ENCODE assay signal across 23 cellular contexts in the genomic region with DNA sequence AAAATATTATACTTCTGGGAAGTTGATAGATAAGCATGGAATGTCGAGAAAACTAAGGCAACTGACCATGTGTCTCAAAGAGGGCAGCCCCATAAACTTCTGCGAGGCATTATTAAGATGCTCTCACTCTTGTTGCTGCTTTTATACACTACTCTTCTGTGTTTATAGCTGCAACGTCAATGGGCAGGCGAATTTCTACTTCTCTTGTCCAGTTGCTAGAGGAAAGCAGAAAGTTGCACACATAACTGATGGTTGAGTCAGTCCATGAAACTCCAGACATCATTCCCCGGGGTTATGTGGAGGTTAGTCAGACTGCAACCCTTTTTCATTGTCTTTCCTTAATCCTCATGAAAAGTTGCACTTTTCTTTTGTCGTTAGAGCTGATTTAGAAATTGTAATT. TPM values are rescaled to one million over a fixed set of nuclear protein-coding genes. Genes with fewer than 3 reads are reported as not detected.
DNase-seq lines count a peak whose midpoint lies in the region; ATAC-seq and TF ChIP-seq lines count a peak whose summit lies in the region.
"Had no signal": no experiment of that assay in that cellular context is flagged by ENCODE, and none has a peak within 500 bp of the region (broad histone marks: within the 10 kb centered on the region; RNA-seq: fewer than 3 reads in every experiment).

No MANE protein-coding gene starts in this region.

- in situ Hi-C loops in mammary epithelial cell (cut with MboI; ENCODE audit: low sequenced_read_pairs in 2 of 2): no loop called here

- intact Hi-C loops in left ventricle myocardium superior (cut with micrococcal nuclease) (no loop called here), mammary epithelial cell (cut with micrococcal nuclease) (no loop called here), body of pancreas (cut with DNase I) (no loop called here)

- H3K4me3 ChIP-seq in right atrium auricular region: no peak overlapping the region
- no peak overlapping the region for H3K4me3 ChIP-seq in mammary epithelial cell (replicated peaks in 1 of 3; ENCODE audit: insufficient read depth in 1 of 3, low read depth in 2 of 3, low read length in 3 of 3)
- H3K4me3 ChIP-seq in tibial nerve: no peak overlapping the region
- no peak overlapping the region for H3K4me3 ChIP-seq in body of pancreas
- H3K4me3 ChIP-seq: A549 had no signal

- 54% methylated on average over 6 of the region's 6 CpGs for WGBS in mammary epithelial cell (ENCODE audit: low coverage, missing lambda C conversion rate)
- 49 to 53% methylated on average over 6 of the region's 6 CpGs for WGBS in tibial nerve, 2 donors
- 40 to 49% methylated on average over 6 of the region's 6 CpGs for WGBS in body of pancreas, 2 donors

- H3K9ac ChIP-seq in mammary epithelial cell (ENCODE audit: insufficient read depth, low read length): no peak overlapping the region

- ATAC-seq in left ventricle myocardium superior: peak; percentile 52
- no peak for ATAC-seq in HG02623 (IDR thresholded peaks at IDR 0.05; ENCODE audit: unreplicated experiment)
- no peak for ATAC-seq in HG03457 (IDR thresholded peaks at IDR 0.05; ENCODE audit: unreplicated experiment)
- no peak for ATAC-seq in body of pancreas
- ATAC-seq: A549 had no signal

- TF ChIP-seq POLR2A in tibial nerve (IDR thresholded peaks at IDR 0.05): no peak
- TF ChIP-seq POLR2A in body of pancreas (IDR thresholded peaks at IDR 0.05): no peak

- TF ChIP-seq CTCF in right atrium auricular region (IDR thresholded peaks at IDR 0.05): no peak
- no peak for TF ChIP-seq CTCF in mammary epithelial cell (conservative IDR thresholded peaks at IDR 0.05 in 1 of 2, IDR thresholded peaks at IDR 0.05 in 1 of 2; ENCODE audit: extremely low read depth in 1 of 2, insufficient read depth in 1 of 2, low read depth in 1 of 2, low read length in 2 of 2)
- TF ChIP-seq CTCF in tibial nerve (IDR thresholded peaks at IDR 0.05): no peak
- TF ChIP-seq CTCF in body of pancreas (IDR thresholded peaks at IDR 0.05): no peak

- CTCF ChIA-PET in mammary epithelial cell (lab: Charles Lee; ENCODE audit: low non-redundant PET): no interaction called here

- no peak for DNase-seq in left ventricle myocardium superior
- no peak for DNase-seq in right atrium auricular region (ENCODE audit: low spot score)
- DNase-seq in mammary epithelial cell: peak; percentile 77
- DNase-seq in iris pigment epithelial cell (ENCODE audit: low read depth): peak; percentile 57
- DNase-seq in tibial nerve (ENCODE audit: low spot score in 2 of 2): no peak
- DNase-seq in body of pancreas: no peak
- DNase-seq: activated B cell treated with CpG ODN at 0.5 μM for 24 hours; activated naive CD8-positive, alpha-beta T cell treated with anti-CD3 and anti-CD28 coated beads, Interleukin-2, amount 10 ng/mL, durations not matched to agents 7 days and 5 days; CD4-positive, alpha-beta T cell; DND-41; HCEC 1CT; NCI-H1436 treated with DMSO at 0.1 percent for 48 hours; nephron progenitor cell; SHP77; stimulated activated CD4-positive, alpha-beta T cell treated with anti-CD3 and anti-CD28 coated beads, Interleukin-15, amount 100 ng/mL, for 24 hours; stimulated activated naive CD4-positive, alpha-beta T cell treated with Interleukin-2 at 50 U/mL for 16 hours had no signal

- H3K27me3 ChIP-seq in right atrium auricular region (no peaks in the 10 kb centered on the region), mammary epithelial cell (ENCODE audit: insufficient read depth, low read length) (no peaks in the 10 kb centered on the region), tibial nerve (no peaks in the 10 kb centered on the region), body of pancreas (no peaks in the 10 kb centered on the region)

- TF ChIP-seq EP300 in tibial nerve (IDR thresholded peaks at IDR 0.05): no peak

- no peak overlapping the region for H3K4me2 ChIP-seq in mammary epithelial cell (ENCODE audit: insufficient read depth, low read depth, low read length)
- H3K4me2 ChIP-seq: A549 had no signal

- H3K36me3 ChIP-seq in right atrium auricular region (no peaks in the 10 kb centered on the region), mammary epithelial cell (ENCODE audit: insufficient read depth, low read length) (no peaks in the 10 kb centered on the region), tibial nerve (no peaks in the 10 kb centered on the region), body of pancreas (replicated peaks in 1 of 2; ENCODE audit: insufficient read depth in 1 of 2, low read depth in 2 of 2) (no peaks in the 10 kb centered on the region)

- BruUV-seq in mammary epithelial cell (replicated peaks; lab: Mats Ljungman, UMichigan): no TSS peak

- H3K27ac ChIP-seq in right atrium auricular region: no peak overlapping the region
- H3K27ac ChIP-seq in mammary epithelial cell (ENCODE audit: insufficient read depth, low read depth, low read length): no peak overlapping the region
- no peak overlapping the region for H3K27ac ChIP-seq in tibial nerve
- no peak overlapping the region for H3K27ac ChIP-seq in body of pancreas
- H3K27ac ChIP-seq: A549 had no signal

- no peaks in the 10 kb centered on the region for H4K20me1 ChIP-seq in mammary epithelial cell (ENCODE audit: insufficient read depth, low read length)

- H3K4me1 ChIP-seq in right atrium auricular region: no peaks in the 10 kb centered on the region
- peaks cover 4% of the 10 kb centered on the region for H3K4me1 ChIP-seq in mammary epithelial cell (ENCODE audit: insufficient read depth, low read length)
- no peaks in the 10 kb centered on the region for H3K4me1 ChIP-seq in tibial nerve
- no peaks in the 10 kb centered on the region for H3K4me1 ChIP-seq in body of pancreas
- H3K4me1 ChIP-seq: A549 had no signal

- H3K79me2 ChIP-seq in mammary epithelial cell (ENCODE audit: insufficient read depth, low read length): no peaks in the 10 kb centered on the region

- no peaks in the 10 kb centered on the region for H3K9me3 ChIP-seq in right atrium auricular region
- H3K9me3 ChIP-seq in mammary epithelial cell (replicated peaks; ENCODE audit: insufficient read depth, low read length): peaks cover 2% of the 10 kb centered on the region
- H3K9me3 ChIP-seq in tibial nerve: no peaks in the 10 kb centered on the region
- no peaks in the 10 kb centered on the region for H3K9me3 ChIP-seq in body of pancreas
- H3K9me3 ChIP-seq: A549 had no signal

- dilution Hi-C loops in mammary epithelial cell (cut with HindIII; ENCODE audit: low sequenced_read_pairs): no loop called here

- no peak overlapping the region for H2AFZ ChIP-seq in mammary epithelial cell (ENCODE audit: low read depth, low read length)

RNA-seq across cellular contexts. Expression of gene VCX3B, which starts 39.8 kb away (rescaled TPM):
- not detected for total RNA-seq in left ventricle myocardium superior
- not detected for total RNA-seq in right atrium auricular region
- not detected for total RNA-seq in mammary epithelial cell
- polyA plus RNA-seq in mammary epithelial cell: not detected
- not detected for polyA minus RNA-seq in mammary epithelial cell
- not detected for total RNA-seq in tibial nerve
- not detected for total RNA-seq in body of pancreas
- total RNA-seq: activated B cell treated with CpG ODN at 0.5 μM for 24 hours; activated naive CD8-positive, alpha-beta T cell treated with anti-CD3 and anti-CD28 coated beads, Interleukin-2, amount 10 ng/mL, durations not matched to agents 7 days and 5 days; CD4-positive, alpha-beta T cell; cerebellum; pulmonary artery endothelial cell; T-helper 1 cell treated with Interleukin-12 subunit alpha and Interleukin-12 subunit beta and Interleukin-4 antibody, amounts not matched to agents 30 ng/mL and 1 ng/mL, for 36 hours; ureter had no signal
- polyA plus RNA-seq: A549 had no signal

Comparison
In these comparisons a context has a peak if more than half of its experiments do, and no peak if none do; other contexts are left out.
1. DNase-seq: peak in mammary epithelial cell (single experiment) and iris pigment epithelial cell (single experiment); none in left ventricle myocardium superior (single experiment), right atrium auricular region (single experiment), tibial nerve (0 of 2) and body of pancreas (0 of 4).